1 cellular context compared by ENCODE assay signal in genomic region chr22:42856865-42857704, GRCh38.
TF ChIP-seq lines count a peak whose summit lies in the region.

A gene with protein sequence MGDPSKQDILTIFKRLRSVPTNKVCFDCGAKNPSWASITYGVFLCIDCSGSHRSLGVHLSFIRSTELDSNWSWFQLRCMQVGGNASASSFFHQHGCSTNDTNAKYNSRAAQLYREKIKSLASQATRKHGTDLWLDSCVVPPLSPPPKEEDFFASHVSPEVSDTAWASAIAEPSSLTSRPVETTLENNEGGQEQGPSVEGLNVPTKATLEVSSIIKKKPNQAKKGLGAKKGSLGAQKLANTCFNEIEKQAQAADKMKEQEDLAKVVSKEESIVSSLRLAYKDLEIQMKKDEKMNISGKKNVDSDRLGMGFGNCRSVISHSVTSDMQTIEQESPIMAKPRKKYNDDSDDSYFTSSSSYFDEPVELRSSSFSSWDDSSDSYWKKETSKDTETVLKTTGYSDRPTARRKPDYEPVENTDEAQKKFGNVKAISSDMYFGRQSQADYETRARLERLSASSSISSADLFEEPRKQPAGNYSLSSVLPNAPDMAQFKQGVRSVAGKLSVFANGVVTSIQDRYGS (minus strand): TSS chr22:42857273. CDS start chr22:42857182, 91 bp downstream.

TF ChIP-seq in K562, 482 proteins besides CTCF, POLR2A, EP300 and RAD21 (continued from another document and continues in another):
- TF ChIP-seq ATF1 (CRISPR knock-in tag; IDR thresholded peaks at IDR 0.05) (peak; percentile 34; the same call in 1 of the 2 replicates), ATF1 (tag; IDR thresholded peaks at IDR 0.05) (peak; percentile 81), NONO (IDR thresholded peaks at IDR 0.05; ENCODE audit: low read depth in 2 of 2, low read length in 1 of 2) (0 out of 4 replicates have a peak, but pooled peaks of 1 of the 2 experiments have one; percentile 29), ZNF655 (CRISPR knock-in tag; IDR thresholded peaks at IDR 0.05) (no peak), ZNF384 (IDR thresholded peaks at IDR 0.05; ENCODE audit: low read depth, low read length) (no peak), ZNF707 (CRISPR knock-in tag; conservative IDR thresholded peaks at IDR 0.05) (no peak), ZSCAN29 (IDR thresholded peaks at IDR 0.05) (no peak), ID3 (CRISPR knock-in tag; IDR thresholded peaks at IDR 0.05) (no peak), ID3 (tag; IDR thresholded peaks at IDR 0.05) (peak; percentile 85), ZNF24 (IDR thresholded peaks at IDR 0.05) (peak; percentile 44; the same call in 1 of the 2 replicates), ZBTB7A (IDR thresholded peaks at IDR 0.05; ENCODE audit: borderline replicate concordance, control insufficient read depth, low read depth, low read length) (no peak), ILF3 (IDR thresholded peaks at IDR 0.05; ENCODE audit: borderline replicate concordance) (no peak), LARP7 (IDR thresholded peaks at IDR 0.05) (no peak), ZNF699 (CRISPR knock-in tag; IDR thresholded peaks at IDR 0.05; ENCODE audit: insufficient replicate concordance) (no peak), SUPT5H (IDR thresholded peaks at IDR 0.05) (peak; percentile 60; the same call in 1 of the 2 replicates), ATF7 (IDR thresholded peaks at IDR 0.05) (peak; percentile 70), PTRF (tag; IDR thresholded peaks at IDR 0.05) (no peak), NR2C2 (CRISPR knock-in tag; IDR thresholded peaks at IDR 0.05) (0 out of 2 replicates have a peak, but pooled peaks have one; percentile 63), NR2C2 (tag; IDR thresholded peaks at IDR 0.05) (peak; percentile 45; the same call in 1 of the 2 replicates), HDAC1 (IDR thresholded peaks at IDR 0.05) (peak in 1 of 2 experiments; percentile 72; a peak in 2 of 4 replicates), POLR2H (tag; IDR thresholded peaks at IDR 0.05; ENCODE audit: low read depth) (peak; percentile 58), NFATC3 (IDR thresholded peaks at IDR 0.05) (no peak), FOS (IDR thresholded peaks at IDR 0.05; ENCODE audit: extremely low read depth, insufficient read length) (no peak), CCNT2 (IDR thresholded peaks at IDR 0.05; ENCODE audit: borderline replicate concordance, extremely low read depth, insufficient read length, low read depth, low read length) (peak; percentile 39), FOXP4 (CRISPR knock-in tag; IDR thresholded peaks at IDR 0.05; ENCODE audit: borderline replicate concordance) (no peak), CEBPG (CRISPR knock-in tag; IDR thresholded peaks at IDR 0.05) (no peak), CEBPG (tag; conservative IDR thresholded peaks at IDR 0.05 in 1 of 2, IDR thresholded peaks at IDR 0.05 in 1 of 2) (no peak), ESRRA (IDR thresholded peaks at IDR 0.05; ENCODE audit: borderline replicate concordance, low read depth) (peak; percentile 39; the same call in 1 of the 2 replicates), ZNF551 (CRISPR knock-in tag; IDR thresholded peaks at IDR 0.05) (no peak), GMEB1 (CRISPR knock-in tag; IDR thresholded peaks at IDR 0.05) (no peak), ZNF324 (CRISPR knock-in tag; IDR thresholded peaks at IDR 0.05) (no peak), ZNF232 (CRISPR knock-in tag; IDR thresholded peaks at IDR 0.05) (no peak), GATA2 (CRISPR knock-in tag; IDR thresholded peaks at IDR 0.05) (no peak), HEY1 (CRISPR knock-in tag; IDR thresholded peaks at IDR 0.05; ENCODE audit: borderline replicate concordance) (no peak), MEIS2 (IDR thresholded peaks at IDR 0.05; ENCODE audit: partially characterized antibody) (peak; percentile 91), E2F3 (CRISPR knock-in tag; IDR thresholded peaks at IDR 0.05) (peak; percentile 76; the same call in 1 of the 2 replicates), BRCA1 (IDR thresholded peaks at IDR 0.05) (no peak), BRCA1 (CRISPR knock-in tag; IDR thresholded peaks at IDR 0.05) (no peak), ZNF639 (CRISPR knock-in tag; conservative IDR thresholded peaks at IDR 0.05 in 1 of 2, IDR thresholded peaks at IDR 0.05 in 1 of 2) (peak in 1 of 2 experiments; percentile 84; a peak in 1 of 4 replicates), POLR2G (IDR thresholded peaks at IDR 0.05; ENCODE audit: low read depth, low read length) (peak; percentile 92), LEF1 (IDR thresholded peaks at IDR 0.05) (no peak), SNRNP70 (optimal IDR thresholded peaks at IDR 0.05; ENCODE audit: low read depth, low read length) (no peak), ZNF511 (CRISPR knock-in tag; IDR thresholded peaks at IDR 0.05) (peak; percentile 97), HDAC2 (IDR thresholded peaks at IDR 0.05) (no peak), POLR2AphosphoS5 (IDR thresholded peaks at IDR 0.05; ENCODE audit: control insufficient read depth, insufficient read depth, low read depth, low read length) (peak; percentile 35; the same call in 1 of the 2 replicates), RBBP5 (IDR thresholded peaks at IDR 0.05; ENCODE audit: borderline replicate concordance, insufficient read depth, low read length, poor library complexity, severe bottlenecking) (no peak), NR4A1 (CRISPR knock-in tag; IDR thresholded peaks at IDR 0.05) (no peak), NR4A1 (tag; IDR thresholded peaks at IDR 0.05) (peak; percentile 75; the same call in 1 of the 2 replicates), HSF4 (CRISPR knock-in tag; IDR thresholded peaks at IDR 0.05; ENCODE audit: borderline replicate concordance) (no peak), NR3C1 (CRISPR knock-in tag; IDR thresholded peaks at IDR 0.05) (0 out of 2 replicates have a peak, but pooled peaks have one; percentile 72)
- TF ChIP-seq, protein P1, sequence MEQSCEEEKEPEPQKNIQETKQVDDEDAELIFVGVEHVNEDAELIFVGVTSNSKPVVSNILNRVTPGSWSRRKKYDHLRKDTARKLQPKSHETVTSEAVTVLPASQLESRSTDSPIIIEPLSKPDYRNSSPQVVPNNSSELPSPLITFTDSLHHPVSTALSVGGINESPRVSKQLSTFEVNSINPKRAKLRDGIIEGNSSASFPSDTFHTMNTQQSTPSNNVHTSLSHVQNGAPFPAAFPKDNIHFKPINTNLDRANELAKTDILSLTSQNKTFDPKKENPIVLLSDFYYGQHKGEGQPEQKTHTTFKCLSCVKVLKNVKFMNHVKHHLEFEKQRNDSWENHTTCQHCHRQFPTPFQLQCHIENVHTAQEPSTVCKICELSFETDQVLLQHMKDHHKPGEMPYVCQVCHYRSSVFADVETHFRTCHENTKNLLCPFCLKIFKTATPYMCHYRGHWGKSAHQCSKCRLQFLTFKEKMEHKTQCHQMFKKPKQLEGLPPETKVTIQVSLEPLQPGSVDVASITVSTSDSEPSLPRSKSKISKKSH (CRISPR knock-in tag; IDR thresholded peaks at IDR 0.05): no peak
- TF ChIP-seq, protein P2, sequence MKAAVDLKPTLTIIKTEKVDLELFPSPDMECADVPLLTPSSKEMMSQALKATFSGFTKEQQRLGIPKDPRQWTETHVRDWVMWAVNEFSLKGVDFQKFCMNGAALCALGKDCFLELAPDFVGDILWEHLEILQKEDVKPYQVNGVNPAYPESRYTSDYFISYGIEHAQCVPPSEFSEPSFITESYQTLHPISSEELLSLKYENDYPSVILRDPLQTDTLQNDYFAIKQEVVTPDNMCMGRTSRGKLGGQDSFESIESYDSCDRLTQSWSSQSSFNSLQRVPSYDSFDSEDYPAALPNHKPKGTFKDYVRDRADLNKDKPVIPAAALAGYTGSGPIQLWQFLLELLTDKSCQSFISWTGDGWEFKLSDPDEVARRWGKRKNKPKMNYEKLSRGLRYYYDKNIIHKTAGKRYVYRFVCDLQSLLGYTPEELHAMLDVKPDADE (conservative IDR thresholded peaks at IDR 0.05; ENCODE audit: control insufficient read depth, low read depth, low read length): 0 out of 2 replicates have a peak, but pooled peaks have one; percentile 25
- TF ChIP-seq, protein P3, sequence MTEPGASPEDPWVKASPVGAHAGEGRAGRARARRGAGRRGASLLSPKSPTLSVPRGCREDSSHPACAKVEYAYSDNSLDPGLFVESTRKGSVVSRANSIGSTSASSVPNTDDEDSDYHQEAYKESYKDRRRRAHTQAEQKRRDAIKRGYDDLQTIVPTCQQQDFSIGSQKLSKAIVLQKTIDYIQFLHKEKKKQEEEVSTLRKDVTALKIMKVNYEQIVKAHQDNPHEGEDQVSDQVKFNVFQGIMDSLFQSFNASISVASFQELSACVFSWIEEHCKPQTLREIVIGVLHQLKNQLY (CRISPR knock-in tag; conservative IDR thresholded peaks at IDR 0.05): 0 out of 4 replicates have a peak, but pooled peaks of 1 of the 2 experiments have one; percentile 36
- TF ChIP-seq, protein P4, sequence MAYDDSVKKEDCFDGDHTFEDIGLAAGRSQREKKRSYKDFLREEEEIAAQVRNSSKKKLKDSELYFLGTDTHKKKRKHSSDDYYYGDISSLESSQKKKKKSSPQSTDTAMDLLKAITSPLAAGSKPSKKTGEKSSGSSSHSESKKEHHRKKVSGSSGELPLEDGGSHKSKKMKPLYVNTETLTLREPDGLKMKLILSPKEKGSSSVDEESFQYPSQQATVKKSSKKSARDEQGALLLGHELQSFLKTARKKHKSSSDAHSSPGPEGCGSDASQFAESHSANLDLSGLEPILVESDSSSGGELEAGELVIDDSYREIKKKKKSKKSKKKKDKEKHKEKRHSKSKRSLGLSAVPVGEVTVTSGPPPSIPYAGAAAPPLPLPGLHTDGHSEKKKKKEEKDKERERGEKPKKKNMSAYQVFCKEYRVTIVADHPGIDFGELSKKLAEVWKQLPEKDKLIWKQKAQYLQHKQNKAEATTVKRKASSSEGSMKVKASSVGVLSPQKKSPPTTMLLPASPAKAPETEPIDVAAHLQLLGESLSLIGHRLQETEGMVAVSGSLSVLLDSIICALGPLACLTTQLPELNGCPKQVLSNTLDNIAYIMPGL (CRISPR knock-in tag; IDR thresholded peaks at IDR 0.05): 0 out of 2 replicates have a peak, but pooled peaks have one; percentile 80
